Comparison of ENCODE assay signal across 1 cellular context in the genomic region with DNA sequence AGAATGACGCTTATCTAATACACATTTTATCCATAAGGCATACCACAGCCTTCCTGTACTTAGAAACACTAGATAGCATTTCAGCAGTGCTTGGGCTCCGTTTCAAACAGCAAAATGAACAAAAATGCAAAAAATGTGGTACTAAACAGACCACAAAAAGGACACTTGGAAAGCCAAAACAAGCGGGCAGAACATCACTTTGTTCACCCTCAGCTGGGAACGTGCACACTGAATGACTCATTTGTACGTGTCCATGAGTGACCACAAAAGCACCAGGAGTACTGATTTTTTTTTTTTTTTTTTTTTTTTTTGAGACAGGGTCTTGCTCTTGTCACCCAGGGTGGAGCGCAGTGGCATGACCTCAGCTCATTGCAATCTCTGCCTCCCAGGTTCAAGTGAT.
A peak's percentile ranks its signal among the peaks of the same experiment; 100 is the strongest.
TF ChIP-seq lines count a peak whose summit lies in the region.

No MANE protein-coding gene starts in this region.

TF ChIP-seq in GM12878, 131 proteins besides CTCF, POLR2A, EP300 and RAD21 (continued from another document):
- TF ChIP-seq E4F1 (IDR thresholded peaks at IDR 0.05; ENCODE audit: borderline replicate concordance, partially characterized antibody) (no peak), SREBF1 (IDR thresholded peaks at IDR 0.05; ENCODE audit: low read length) (no peak), IKZF1 (conservative IDR thresholded peaks at IDR 0.05) (peak; percentile 67), ZSCAN29 (IDR thresholded peaks at IDR 0.05) (no peak), IRF3 (IDR thresholded peaks at IDR 0.05) (no peak), POLR2AphosphoS5 (IDR thresholded peaks at IDR 0.05; ENCODE audit: low read length) (no peak), MXI1 (IDR thresholded peaks at IDR 0.05; ENCODE audit: low read depth, low read length) (no peak), TBL1XR1 (IDR thresholded peaks at IDR 0.05; ENCODE audit: low read depth, low read length) (peak; percentile 79), SMARCA5 (IDR thresholded peaks at IDR 0.05) (no peak), SPI1 (IDR thresholded peaks at IDR 0.05; ENCODE audit: borderline replicate concordance, insufficient read depth, low read depth, low read length) (no peak), HDAC6 (IDR thresholded peaks at IDR 0.05; ENCODE audit: unreplicated experiment) (no peak), MEF2A (IDR thresholded peaks at IDR 0.05; ENCODE audit: insufficient read depth, low read depth, low read length) (0 out of 2 replicates have a peak, but pooled peaks have one; percentile 19), POLR2AphosphoS2 (IDR thresholded peaks at IDR 0.05; ENCODE audit: low read depth, low read length) (no peak), RAD51 (IDR thresholded peaks at IDR 0.05) (no peak), BCL11A (IDR thresholded peaks at IDR 0.05; ENCODE audit: low read depth, low read length) (peak; percentile 80), ATF2 (IDR thresholded peaks at IDR 0.05; ENCODE audit: low read length) (peak; percentile 65; the same call in 1 of the 2 replicates), ZBTB40 (IDR thresholded peaks at IDR 0.05; ENCODE audit: borderline replicate concordance) (no peak), BMI1 (IDR thresholded peaks at IDR 0.05; ENCODE audit: borderline replicate concordance) (no peak), RELA (IDR thresholded peaks at IDR 0.05; ENCODE audit: borderline replicate concordance, partially characterized antibody) (no peak), PAX8 (IDR thresholded peaks at IDR 0.05) (no peak), MTA2 (IDR thresholded peaks at IDR 0.05; ENCODE audit: low read depth) (peak; percentile 66), PKNOX1 (IDR thresholded peaks at IDR 0.05) (no peak), SMAD1 (IDR thresholded peaks at IDR 0.05; ENCODE audit: low read depth, partially characterized antibody) (no peak), NFIC (IDR thresholded peaks at IDR 0.05; ENCODE audit: low read depth, low read length) (peak; percentile 85; the same call in 1 of the 2 replicates), TARDBP (IDR thresholded peaks at IDR 0.05; ENCODE audit: borderline replicate concordance) (no peak), MEF2B (IDR thresholded peaks at IDR 0.05; ENCODE audit: partially characterized antibody, poor library complexity, severe bottlenecking) (peak; percentile 29), NFXL1 (IDR thresholded peaks at IDR 0.05; ENCODE audit: borderline replicate concordance) (no peak)
- TF ChIP-seq, protein P1, sequence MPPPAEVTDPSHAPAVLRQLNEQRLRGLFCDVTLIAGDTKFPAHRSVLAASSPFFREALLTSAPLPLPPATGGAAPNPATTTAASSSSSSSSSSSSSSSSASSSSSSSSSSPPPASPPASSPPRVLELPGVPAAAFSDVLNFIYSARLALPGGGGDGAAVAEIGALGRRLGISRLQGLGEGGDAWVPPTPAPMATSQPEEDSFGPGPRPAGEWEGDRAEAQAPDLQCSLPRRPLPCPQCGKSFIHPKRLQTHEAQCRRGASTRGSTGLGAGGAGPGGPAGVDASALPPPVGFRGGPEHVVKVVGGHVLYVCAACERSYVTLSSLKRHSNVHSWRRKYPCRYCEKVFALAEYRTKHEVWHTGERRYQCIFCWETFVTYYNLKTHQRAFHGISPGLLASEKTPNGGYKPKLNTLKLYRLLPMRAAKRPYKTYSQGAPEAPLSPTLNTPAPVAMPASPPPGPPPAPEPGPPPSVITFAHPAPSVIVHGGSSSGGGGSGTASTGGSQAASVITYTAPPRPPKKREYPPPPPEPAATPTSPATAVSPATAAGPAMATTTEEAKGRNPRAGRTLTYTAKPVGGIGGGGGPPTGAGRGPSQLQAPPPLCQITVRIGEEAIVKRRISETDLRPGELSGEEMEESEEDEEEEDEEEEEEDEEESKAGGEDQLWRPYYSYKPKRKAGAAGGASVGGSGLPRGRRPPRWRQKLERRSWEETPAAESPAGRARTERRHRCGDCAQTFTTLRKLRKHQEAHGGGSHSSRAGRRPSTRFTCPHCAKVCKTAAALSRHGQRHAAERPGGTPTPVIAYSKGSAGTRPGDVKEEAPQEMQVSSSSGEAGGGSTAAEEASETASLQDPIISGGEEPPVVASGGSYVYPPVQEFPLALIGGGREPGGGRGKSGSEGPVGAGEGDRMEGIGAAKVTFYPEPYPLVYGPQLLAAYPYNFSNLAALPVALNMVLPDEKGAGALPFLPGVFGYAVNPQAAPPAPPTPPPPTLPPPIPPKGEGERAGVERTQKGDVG (CRISPR knock-in tag; IDR thresholded peaks at IDR 0.05), result no peak
- TF ChIP-seq, protein P2, sequence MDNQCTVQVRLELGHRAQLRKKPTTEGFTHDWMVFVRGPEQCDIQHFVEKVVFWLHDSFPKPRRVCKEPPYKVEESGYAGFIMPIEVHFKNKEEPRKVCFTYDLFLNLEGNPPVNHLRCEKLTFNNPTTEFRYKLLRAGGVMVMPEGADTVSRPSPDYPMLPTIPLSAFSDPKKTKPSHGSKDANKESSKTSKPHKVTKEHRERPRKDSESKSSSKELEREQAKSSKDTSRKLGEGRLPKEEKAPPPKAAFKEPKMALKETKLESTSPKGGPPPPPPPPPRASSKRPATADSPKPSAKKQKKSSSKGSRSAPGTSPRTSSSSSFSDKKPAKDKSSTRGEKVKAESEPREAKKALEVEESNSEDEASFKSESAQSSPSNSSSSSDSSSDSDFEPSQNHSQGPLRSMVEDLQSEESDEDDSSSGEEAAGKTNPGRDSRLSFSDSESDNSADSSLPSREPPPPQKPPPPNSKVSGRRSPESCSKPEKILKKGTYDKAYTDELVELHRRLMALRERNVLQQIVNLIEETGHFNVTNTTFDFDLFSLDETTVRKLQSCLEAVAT (IDR thresholded peaks at IDR 0.05), result 0 out of 2 replicates have a peak, but pooled peaks have one; percentile 32
- TF ChIP-seq, protein P3, sequence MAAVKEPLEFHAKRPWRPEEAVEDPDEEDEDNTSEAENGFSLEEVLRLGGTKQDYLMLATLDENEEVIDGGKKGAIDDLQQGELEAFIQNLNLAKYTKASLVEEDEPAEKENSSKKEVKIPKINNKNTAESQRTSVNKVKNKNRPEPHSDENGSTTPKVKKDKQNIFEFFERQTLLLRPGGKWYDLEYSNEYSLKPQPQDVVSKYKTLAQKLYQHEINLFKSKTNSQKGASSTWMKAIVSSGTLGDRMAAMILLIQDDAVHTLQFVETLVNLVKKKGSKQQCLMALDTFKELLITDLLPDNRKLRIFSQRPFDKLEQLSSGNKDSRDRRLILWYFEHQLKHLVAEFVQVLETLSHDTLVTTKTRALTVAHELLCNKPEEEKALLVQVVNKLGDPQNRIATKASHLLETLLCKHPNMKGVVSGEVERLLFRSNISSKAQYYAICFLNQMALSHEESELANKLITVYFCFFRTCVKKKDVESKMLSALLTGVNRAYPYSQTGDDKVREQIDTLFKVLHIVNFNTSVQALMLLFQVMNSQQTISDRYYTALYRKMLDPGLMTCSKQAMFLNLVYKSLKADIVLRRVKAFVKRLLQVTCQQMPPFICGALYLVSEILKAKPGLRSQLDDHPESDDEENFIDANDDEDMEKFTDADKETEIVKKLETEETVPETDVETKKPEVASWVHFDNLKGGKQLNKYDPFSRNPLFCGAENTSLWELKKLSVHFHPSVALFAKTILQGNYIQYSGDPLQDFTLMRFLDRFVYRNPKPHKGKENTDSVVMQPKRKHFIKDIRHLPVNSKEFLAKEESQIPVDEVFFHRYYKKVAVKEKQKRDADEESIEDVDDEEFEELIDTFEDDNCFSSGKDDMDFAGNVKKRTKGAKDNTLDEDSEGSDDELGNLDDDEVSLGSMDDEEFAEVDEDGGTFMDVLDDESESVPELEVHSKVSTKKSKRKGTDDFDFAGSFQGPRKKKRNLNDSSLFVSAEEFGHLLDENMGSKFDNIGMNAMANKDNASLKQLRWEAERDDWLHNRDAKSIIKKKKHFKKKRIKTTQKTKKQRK (IDR thresholded peaks at IDR 0.05; ENCODE audit: low read depth, low read length), result no peak
- TF ChIP-seq, protein P4, sequence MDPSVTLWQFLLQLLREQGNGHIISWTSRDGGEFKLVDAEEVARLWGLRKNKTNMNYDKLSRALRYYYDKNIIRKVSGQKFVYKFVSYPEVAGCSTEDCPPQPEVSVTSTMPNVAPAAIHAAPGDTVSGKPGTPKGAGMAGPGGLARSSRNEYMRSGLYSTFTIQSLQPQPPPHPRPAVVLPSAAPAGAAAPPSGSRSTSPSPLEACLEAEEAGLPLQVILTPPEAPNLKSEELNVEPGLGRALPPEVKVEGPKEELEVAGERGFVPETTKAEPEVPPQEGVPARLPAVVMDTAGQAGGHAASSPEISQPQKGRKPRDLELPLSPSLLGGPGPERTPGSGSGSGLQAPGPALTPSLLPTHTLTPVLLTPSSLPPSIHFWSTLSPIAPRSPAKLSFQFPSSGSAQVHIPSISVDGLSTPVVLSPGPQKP (IDR thresholded peaks at IDR 0.05; ENCODE audit: low read depth, low read length), result no peak
